In genomic region chr20:137668-138131, GRCh38 we compare ENCODE assay signal across 1 cellular context.
TF ChIP-seq lines count a peak whose summit lies in the region.

No MANE protein-coding gene starts in this region.

TF ChIP-seq in HepG2, 621 proteins besides CTCF, POLR2A, EP300 and RAD21 (continued from another document):
- no peak for TF ChIP-seq ZNF83 (CRISPR knock-in tag; IDR thresholded peaks at IDR 0.05; ENCODE audit: borderline replicate concordance)
- TF ChIP-seq AGO1 (IDR thresholded peaks at IDR 0.05; ENCODE audit: low read depth, low read length, poor library complexity, severe bottlenecking) = no peak
- TF ChIP-seq PHF21A (CRISPR knock-in tag; IDR thresholded peaks at IDR 0.05) = 0 out of 2 replicates have a peak, but pooled peaks have one; percentile 29
- 0 out of 2 replicates have a peak, but pooled peaks have one; percentile 29 for TF ChIP-seq THAP7 (CRISPR knock-in tag; IDR thresholded peaks at IDR 0.05)
- TF ChIP-seq ZNF143 (CRISPR knock-in tag; IDR thresholded peaks at IDR 0.05) = no peak
- no peak for TF ChIP-seq ZFP36 (IDR thresholded peaks at IDR 0.05; ENCODE audit: borderline replicate concordance, low read depth, low read length, partially characterized antibody)
- peak; percentile 57 for TF ChIP-seq XRCC5 (optimal IDR thresholded peaks at IDR 0.05; ENCODE audit: low read length)
- TF ChIP-seq ZNF318 (CRISPR knock-in tag; IDR thresholded peaks at IDR 0.05) = 0 out of 2 replicates have a peak, but pooled peaks have one; percentile 22
- TF ChIP-seq STAG1 (CRISPR knock-in tag; IDR thresholded peaks at IDR 0.05) = peak; percentile 51
- TF ChIP-seq FOXC1 (CRISPR knock-in tag; IDR thresholded peaks at IDR 0.05; ENCODE audit: borderline replicate concordance) = peak; percentile 85; the same call in 1 of the 2 replicates
- TF ChIP-seq ZNF331 (CRISPR knock-in tag; IDR thresholded peaks at IDR 0.05) = peak; percentile 69; the same call in 1 of the 2 replicates
- peak in 1 of 2 experiments; percentile 81; a peak in 2 of 4 replicates for TF ChIP-seq HMGXB4 (CRISPR knock-in tag; IDR thresholded peaks at IDR 0.05; ENCODE audit: borderline replicate concordance in 1 of 2, low read depth in 1 of 2)
- no peak for TF ChIP-seq IRF9 (CRISPR knock-in tag; IDR thresholded peaks at IDR 0.05; ENCODE audit: borderline replicate concordance)
- peak; percentile 86; the same call in 1 of the 2 replicates for TF ChIP-seq BRCA1 (CRISPR knock-in tag; IDR thresholded peaks at IDR 0.05)
- TF ChIP-seq E2F2 (CRISPR knock-in tag; IDR thresholded peaks at IDR 0.05; ENCODE audit: borderline replicate concordance) = 0 out of 2 replicates have a peak, but pooled peaks have one; percentile 75
- TF ChIP-seq FOXP1 (IDR thresholded peaks at IDR 0.05) = no peak
- TF ChIP-seq FOXP1 (CRISPR knock-in tag; IDR thresholded peaks at IDR 0.05) = peak; percentile 4; the same call in 1 of the 2 replicates
- 0 out of 2 replicates have a peak, but pooled peaks have one; percentile 36 for TF ChIP-seq TRIM24 (CRISPR knock-in tag; IDR thresholded peaks at IDR 0.05)
- no peak for TF ChIP-seq IRF2 (CRISPR knock-in tag; IDR thresholded peaks at IDR 0.05)
- TF ChIP-seq ZNF280D (CRISPR knock-in tag; IDR thresholded peaks at IDR 0.05) = peak; percentile 75; the same call in 1 of the 2 replicates
- no peak for TF ChIP-seq ZNF879 (CRISPR knock-in tag; IDR thresholded peaks at IDR 0.05)
- no peak for TF ChIP-seq CEBPG (CRISPR knock-in tag; IDR thresholded peaks at IDR 0.05)
- no peak for TF ChIP-seq NAIF1 (CRISPR knock-in tag; IDR thresholded peaks at IDR 0.05; ENCODE audit: borderline replicate concordance)
- no peak for TF ChIP-seq NFATC3 (CRISPR knock-in tag; IDR thresholded peaks at IDR 0.05)
- TF ChIP-seq ZNF614 (CRISPR knock-in tag; IDR thresholded peaks at IDR 0.05; ENCODE audit: borderline replicate concordance) = 0 out of 2 replicates have a peak, but pooled peaks have one; percentile 39
- no peak for TF ChIP-seq DNMT3B (CRISPR knock-in tag; conservative IDR thresholded peaks at IDR 0.05)
- 0 out of 2 replicates have a peak, but pooled peaks have one; percentile 45 for TF ChIP-seq ZNF619 (CRISPR knock-in tag; IDR thresholded peaks at IDR 0.05)
- peak; percentile 47; the same call in 1 of the 2 replicates for TF ChIP-seq MEF2D (CRISPR knock-in tag; IDR thresholded peaks at IDR 0.05)
- no peak for TF ChIP-seq ZNF333 (CRISPR knock-in tag; IDR thresholded peaks at IDR 0.05; ENCODE audit: borderline replicate concordance)
- TF ChIP-seq ZMAT5 (CRISPR knock-in tag; IDR thresholded peaks at IDR 0.05; ENCODE audit: borderline replicate concordance, low read depth) = no peak
- TF ChIP-seq CBX1 (IDR thresholded peaks at IDR 0.05; ENCODE audit: low read depth) = peak; percentile 70
- peak; percentile 55; the same call in 1 of the 2 replicates for TF ChIP-seq ZNF878 (CRISPR knock-in tag; IDR thresholded peaks at IDR 0.05)
- peak; percentile 16; the same call in 1 of the 2 replicates for TF ChIP-seq GABPA (IDR thresholded peaks at IDR 0.05; ENCODE audit: low read depth, low read length)
- TF ChIP-seq GABPA (CRISPR knock-in tag; IDR thresholded peaks at IDR 0.05; ENCODE audit: low read depth) = peak; percentile 65
